13 cellular contexts compared by ENCODE assay signal in the genomic region with DNA sequence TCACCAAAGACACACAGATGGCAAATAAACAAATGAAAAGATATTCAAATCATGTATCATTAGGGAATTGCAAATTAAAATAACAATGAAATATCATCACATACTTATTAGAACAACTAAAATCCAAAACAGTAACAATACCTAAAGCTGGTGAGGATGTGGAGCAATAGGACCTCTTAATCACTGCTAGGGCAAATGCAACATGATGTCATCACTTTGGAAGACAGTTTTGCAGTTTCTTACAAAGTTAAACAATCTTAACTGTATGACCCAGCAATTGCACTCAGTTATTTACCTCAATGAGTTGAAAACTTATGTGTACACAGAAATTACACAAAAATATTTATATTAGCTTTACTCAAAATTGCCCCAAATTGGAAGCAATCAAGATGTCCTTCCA. TPM values are rescaled to one million over a fixed set of nuclear protein-coding genes. Genes with fewer than 3 reads are reported as not detected.
DNase-seq lines count a peak whose midpoint lies in the region; ATAC-seq lines count a peak whose summit lies in the region.
"Had no signal": no experiment of that assay in that cellular context is flagged by ENCODE, and none has a peak within 500 bp of the region (broad histone marks: within the 10 kb centered on the region; RNA-seq: fewer than 3 reads in every experiment).

No MANE protein-coding gene starts in this region.

- H3K27ac Mint-ChIP-seq in activated T-cell treated with anti-CD3 and anti-CD28 coated beads, Interleukin-2, amount 50 U/mL, for 72 hours, result peak overlapping the region; percentile 77
- H3K27ac Mint-ChIP-seq in stimulated activated naive B cell treated with anti-CD40 and anti-IgM and Interleukin-4, amounts not matched to agents 10 μg/mL and 1 μg/mL and 100 μg/mL, for 72 hours, result peak overlapping the region; percentile 42
- H3K27ac Mint-ChIP-seq: activated T-helper 1 cell treated with anti-CD3 and anti-CD28 coated beads, Interleukin-12 subunit alpha, Interleukin-12 subunit beta, Interleukin-2, Interleukin-4 antibody, amounts not matched to agents 30 ng/mL and 10 ng/mL and 1 ng/mL, durations not matched to agents 14 hours and 24 hours and 36 hours had no signal

- no peak overlapping the region for H3K4me3 ChIP-seq in effector memory CD4-positive, alpha-beta T cell (ENCODE audit: insufficient read depth, low read depth, low read length, poor library complexity, severe bottlenecking)
- H3K4me3 ChIP-seq: upper lobe of right lung had no signal

- H3K27ac ChIP-seq in effector memory CD4-positive, alpha-beta T cell (ENCODE audit: insufficient read depth, low read length, poor library complexity, severe bottlenecking), result no peak overlapping the region
- H3K27ac ChIP-seq: upper lobe of right lung had no signal

- no peak for DNase-seq in activated T-cell treated with anti-CD3 and anti-CD28 coated beads, Interleukin-2, amount 50 U/mL, for 72 hours
- no peak for DNase-seq in activated T-cell treated with anti-CD3 and anti-CD28 coated beads, Interleukin-2, amount 50 U/mL, for 4 hours
- DNase-seq in M059J (ENCODE audit: low read depth) (peak; percentile 18), fibroblast of gingiva (ENCODE audit: low read depth) (peak; percentile 79)
- no peak for DNase-seq in stimulated activated naive B cell treated with anti-CD40 and anti-IgM and Interleukin-4, amounts not matched to agents 10 μg/mL and 1 μg/mL and 100 μg/mL, for 72 hours
- no peak for DNase-seq in effector memory CD4-positive, alpha-beta T cell
- DNase-seq: ACHN, mesendoderm, posterior cingulate gyrus, upper lobe of right lung had no signal

- peaks cover 18% of the 10 kb centered on the region for H3K4me1 Mint-ChIP-seq in activated T-cell treated with anti-CD3 and anti-CD28 coated beads, Interleukin-2, amount 50 U/mL, for 72 hours (ENCODE audit: low read depth)
- peaks cover 18% of the 10 kb centered on the region for H3K4me1 Mint-ChIP-seq in activated T-cell treated with anti-CD3 and anti-CD28 coated beads, Interleukin-2, amount 50 U/mL, for 4 hours (ENCODE audit: low read depth)
- peaks cover 19 to 44% of the 10 kb centered on the region in 2 donors for H3K4me1 Mint-ChIP-seq in stimulated activated naive B cell treated with anti-CD40 and anti-IgM and Interleukin-4, amounts not matched to agents 10 μg/mL and 1 μg/mL and 100 μg/mL, for 72 hours

- ATAC-seq in activated T-cell treated with anti-CD3 and anti-CD28 coated beads, Interleukin-2, amount 50 U/mL, for 72 hours (replicated peaks in 1 of 2), result no peak
- no peak for ATAC-seq in activated T-cell treated with anti-CD3 and anti-CD28 coated beads, Interleukin-2, amount 50 U/mL, for 4 hours
- ATAC-seq in stimulated activated naive B cell treated with anti-CD40 and anti-IgM and Interleukin-4, amounts not matched to agents 10 μg/mL and 1 μg/mL and 100 μg/mL, for 72 hours (replicated peaks), result peak; percentile 19 to 24
- no peak for ATAC-seq in HG03025 (IDR thresholded peaks at IDR 0.05; ENCODE audit: low FRiP score, unreplicated experiment)
- no peak for ATAC-seq in GM21515 (IDR thresholded peaks at IDR 0.05; ENCODE audit: unreplicated experiment)
- ATAC-seq: upper lobe of right lung had no signal

- no peak overlapping the region for H3K4me3 Mint-ChIP-seq in activated T-cell treated with anti-CD3 and anti-CD28 coated beads, Interleukin-2, amount 50 U/mL, for 72 hours
- no peak overlapping the region for H3K4me3 Mint-ChIP-seq in activated T-cell treated with anti-CD3 and anti-CD28 coated beads, Interleukin-2, amount 50 U/mL, for 4 hours
- peak overlapping the region; percentile 36 to 65 for H3K4me3 Mint-ChIP-seq in stimulated activated naive B cell treated with anti-CD40 and anti-IgM and Interleukin-4, amounts not matched to agents 10 μg/mL and 1 μg/mL and 100 μg/mL, for 72 hours
- H3K4me3 Mint-ChIP-seq: activated T-helper 1 cell treated with anti-CD3 and anti-CD28 coated beads, Interleukin-12 subunit alpha, Interleukin-12 subunit beta, Interleukin-2, Interleukin-4 antibody, amounts not matched to agents 30 ng/mL and 10 ng/mL and 1 ng/mL, durations not matched to agents 14 hours and 24 hours and 36 hours had no signal

- no peaks in the 10 kb centered on the region for H3K9me3 Mint-ChIP-seq in activated T-cell treated with anti-CD3 and anti-CD28 coated beads, Interleukin-2, amount 50 U/mL, for 72 hours
- no peaks in the 10 kb centered on the region for H3K9me3 Mint-ChIP-seq in activated T-cell treated with anti-CD3 and anti-CD28 coated beads, Interleukin-2, amount 50 U/mL, for 4 hours
- H3K9me3 Mint-ChIP-seq in stimulated activated naive B cell treated with anti-CD40 and anti-IgM and Interleukin-4, amounts not matched to agents 10 μg/mL and 1 μg/mL and 100 μg/mL, for 72 hours, result peaks cover 0 to 2% of the 10 kb centered on the region in 2 donors
- H3K9me3 Mint-ChIP-seq: activated T-helper 1 cell treated with anti-CD3 and anti-CD28 coated beads, Interleukin-12 subunit alpha, Interleukin-12 subunit beta, Interleukin-2, Interleukin-4 antibody, amounts not matched to agents 30 ng/mL and 10 ng/mL and 1 ng/mL, durations not matched to agents 14 hours and 24 hours and 36 hours had no signal

- H3K27me3 ChIP-seq in effector memory CD4-positive, alpha-beta T cell (replicated peaks; ENCODE audit: control insufficient read depth, insufficient read depth, low read length, poor library complexity, severe bottlenecking), result no peaks in the 10 kb centered on the region
- H3K27me3 ChIP-seq: upper lobe of right lung had no signal

- no peaks in the 10 kb centered on the region for H3K9me3 ChIP-seq in effector memory CD4-positive, alpha-beta T cell (ENCODE audit: control insufficient read depth, low read length)
- H3K9me3 ChIP-seq: upper lobe of right lung had no signal

- peaks cover 0 to 5% of the 10 kb centered on the region in 2 donors for H3K36me3 Mint-ChIP-seq in activated T-cell treated with anti-CD3 and anti-CD28 coated beads, Interleukin-2, amount 50 U/mL, for 72 hours (ENCODE audit: insufficient read depth in 2 of 2)
- peaks cover 12% of the 10 kb centered on the region for H3K36me3 Mint-ChIP-seq in activated T-cell treated with anti-CD3 and anti-CD28 coated beads, Interleukin-2, amount 50 U/mL, for 4 hours (ENCODE audit: insufficient read depth)
- H3K36me3 Mint-ChIP-seq in stimulated activated naive B cell treated with anti-CD40 and anti-IgM and Interleukin-4, amounts not matched to agents 10 μg/mL and 1 μg/mL and 100 μg/mL, for 72 hours, result peaks cover 11 to 23% of the 10 kb centered on the region in 2 donors

- no peaks in the 10 kb centered on the region for H3K36me3 ChIP-seq in effector memory CD4-positive, alpha-beta T cell (ENCODE audit: control insufficient read depth, insufficient read depth, low read length)

- no peaks in the 10 kb centered on the region for H3K27me3 Mint-ChIP-seq in activated T-cell treated with anti-CD3 and anti-CD28 coated beads, Interleukin-2, amount 50 U/mL, for 72 hours (ENCODE audit: low read depth)
- H3K27me3 Mint-ChIP-seq in activated T-cell treated with anti-CD3 and anti-CD28 coated beads, Interleukin-2, amount 50 U/mL, for 4 hours (ENCODE audit: low read depth), result no peaks in the 10 kb centered on the region
- no peaks in the 10 kb centered on the region for H3K27me3 Mint-ChIP-seq in stimulated activated naive B cell treated with anti-CD40 and anti-IgM and Interleukin-4, amounts not matched to agents 10 μg/mL and 1 μg/mL and 100 μg/mL, for 72 hours

- H3K4me1 ChIP-seq in effector memory CD4-positive, alpha-beta T cell (ENCODE audit: control insufficient read depth, insufficient read depth, low read length, poor library complexity, severe bottlenecking), result no peaks in the 10 kb centered on the region
- H3K4me1 ChIP-seq: upper lobe of right lung had no signal

RNA-seq across cellular contexts. Expression of gene SELENOF, which starts 47.3 kb away (rescaled TPM):
- 100 to 1,000 TPM; 149 to 171 TPM for total RNA-seq in activated T-cell treated with anti-CD3 and anti-CD28 coated beads, Interleukin-2, amount 50 U/mL, for 72 hours
- total RNA-seq in activated T-cell treated with anti-CD3 and anti-CD28 coated beads, Interleukin-2, amount 50 U/mL, for 4 hours, result 100 to 1,000 TPM; 193 to 211 (median 204) TPM
- total RNA-seq in M059J (2014; rRNA removed; shearing (Covaris generic)), result 297 and 338 TPM in 2 replicates

RNA-seq across cellular contexts. Expression of gene HS2ST1, which starts 47.8 kb away (rescaled TPM):
- 10 to 100 TPM; 31.0 to 32.9 TPM for total RNA-seq in activated T-cell treated with anti-CD3 and anti-CD28 coated beads, Interleukin-2, amount 50 U/mL, for 72 hours
- 10 to 100 TPM; 15.0 to 18.0 (median 16.3) TPM for total RNA-seq in activated T-cell treated with anti-CD3 and anti-CD28 coated beads, Interleukin-2, amount 50 U/mL, for 4 hours
- 18.5 and 32.5 TPM in 2 replicates for total RNA-seq in M059J (2014; rRNA removed; shearing (Covaris generic))

Comparison
In these comparisons a context has a peak if more than half of its experiments do, and no peak if none do; other contexts are left out.
1. ATAC-seq: peak in stimulated activated naive B cell treated with anti-CD40 and anti-IgM and Interleukin-4, amounts not matched to agents 10 μg/mL and 1 μg/mL and 100 μg/mL, for 72 hours (2 of 2); none in activated T-cell treated with anti-CD3 and anti-CD28 coated beads, Interleukin-2, amount 50 U/mL, for 72 hours (0 of 2), activated T-cell treated with anti-CD3 and anti-CD28 coated beads, Interleukin-2, amount 50 U/mL, for 4 hours (0 of 2), HG03025 (single experiment) and GM21515 (single experiment).
2. DNase-seq: peak in M059J (single experiment) and fibroblast of gingiva (single experiment); none in activated T-cell treated with anti-CD3 and anti-CD28 coated beads, Interleukin-2, amount 50 U/mL, for 72 hours (0 of 2), activated T-cell treated with anti-CD3 and anti-CD28 coated beads, Interleukin-2, amount 50 U/mL, for 4 hours (single experiment), stimulated activated naive B cell treated with anti-CD40 and anti-IgM and Interleukin-4, amounts not matched to agents 10 μg/mL and 1 μg/mL and 100 μg/mL, for 72 hours (single experiment) and effector memory CD4-positive, alpha-beta T cell (0 of 3).
3. H3K4me3 Mint-ChIP-seq: peak in stimulated activated naive B cell treated with anti-CD40 and anti-IgM and Interleukin-4, amounts not matched to agents 10 μg/mL and 1 μg/mL and 100 μg/mL, for 72 hours (2 of 2); none in activated T-cell treated with anti-CD3 and anti-CD28 coated beads, Interleukin-2, amount 50 U/mL, for 72 hours (0 of 2) and activated T-cell treated with anti-CD3 and anti-CD28 coated beads, Interleukin-2, amount 50 U/mL, for 4 hours (single experiment).